ENCODE assay signal across 17 cellular contexts in genomic region chr7:76377186-76377918, GRCh38. TPM values are rescaled to one million over a fixed set of nuclear protein-coding genes. Genes with fewer than 3 reads are reported as not detected.
DNase-seq lines count a peak whose midpoint lies in the region; ATAC-seq and TF ChIP-seq lines count a peak whose summit lies in the region.
"Had no signal": no experiment of that assay in that cellular context is flagged by ENCODE, and none has a peak within 500 bp of the region (broad histone marks: within the 10 kb centered on the region; RNA-seq: fewer than 3 reads in every experiment).

No MANE protein-coding gene starts in this region.

- 32 to 48% (median 46%) methylated on average over 8 to 9 of the region's 9 CpGs for WGBS in adrenal gland, 4 donors

- H3K36me3 ChIP-seq in adrenal gland (replicated peaks in 1 of 2) = no peaks in the 10 kb centered on the region
- H3K36me3 ChIP-seq: left lung had no signal

- TF ChIP-seq CTCF in GM13976 (IDR thresholded peaks at IDR 0.05; ENCODE audit: borderline replicate concordance, control extremely low read depth, extremely low read depth, insufficient read depth, missing control alignments) (no peak), adrenal gland (IDR thresholded peaks at IDR 0.05) (no peak)

- ATAC-seq in GM18511 (IDR thresholded peaks at IDR 0.05; ENCODE audit: unreplicated experiment) = no peak
- ATAC-seq: left lung had no signal

- intact Hi-C loops in adrenal gland (cut with DNase I) = no loop called here

- peak; percentile 68 for DNase-seq in AG20443 (ENCODE audit: low spot score)
- DNase-seq in GM13976 (ENCODE audit: low spot score) = peak; percentile 58
- DNase-seq in adrenal gland = peak in 4 of 7 donors; percentile 40 to 65 (median 46)
- peak; percentile 24 for DNase-seq in iris pigment epithelial cell (ENCODE audit: low read depth)
- DNase-seq in ureter (ENCODE audit: low spot score) = no peak
- no peak for DNase-seq in stimulated activated CD4-positive, alpha-beta T cell treated with anti-CD3 and anti-CD28 coated beads, Interleukin-15, amount 100 ng/mL, for 24 hours
- no peak for DNase-seq in activated gamma-delta T cell (lab: John Stamatoyannopoulos, UW)
- DNase-seq: activated CD4-positive, CD25-positive, alpha-beta regulatory T cell; Caco-2; GDM1; NCI-H1048; NCI-H82; stimulated activated CD4-positive, alpha-beta T cell treated with anti-CD3 and anti-CD28 coated beads, Interleukin-4, amount 100 ng/mL, for 24 hours had no signal

- no peaks in the 10 kb centered on the region for H3K9me3 ChIP-seq in adrenal gland (replicated peaks in 1 of 3)
- H3K9me3 ChIP-seq: Caco-2, left lung had no signal

- H3K4me1 ChIP-seq in adrenal gland (replicated peaks in 1 of 2) = peaks cover 21 to 28% of the 10 kb centered on the region in 2 donors

- no peak for TF ChIP-seq POLR2A in adrenal gland (IDR thresholded peaks at IDR 0.05)

- H3K27me3 ChIP-seq in adrenal gland = no peaks in the 10 kb centered on the region
- H3K27me3 ChIP-seq: left lung had no signal

- no peak overlapping the region for H3K4me3 ChIP-seq in adrenal gland
- H3K4me3 ChIP-seq: left lung had no signal

- peak overlapping the region in 2 of 5 donors; percentile 5 to 40 for H3K27ac ChIP-seq in adrenal gland

- in situ Hi-C loops in GM13976 (cut with MboI; ENCODE audit: low sequenced_read_pairs, unreplicated experiment) = no loop called here

RNA-seq across cellular contexts. Expression of gene YWHAG, which starts 18.6 kb away (rescaled TPM):
- total RNA-seq in adrenal gland (100 to 1,000 TPM in 5 of 8 donors, 10 to 100 TPM in 3; 79.5 to 272 (median 130) TPM), ureter (99.4 TPM)
- polyA plus RNA-seq in adrenal gland = 100 to 1,000 TPM in 1 of 3 donors, 10 to 100 TPM in 2; 50.5 to 309 (median 68.6) TPM

RNA-seq across cellular contexts. Expression of gene SSC4D, which starts 32.1 kb away (rescaled TPM):
- total RNA-seq in adrenal gland (1 to 10 TPM in 7 of 8 donors, under 1 TPM in 1; 0.60 to 4.5 (median 1.9) TPM), ureter (0.70 TPM)
- polyA plus RNA-seq in adrenal gland = 1 to 10 TPM in 2 of 3 donors, under 1 TPM in 1; 0.93 to 8.3 (median 3.9) TPM
- total RNA-seq: B cell had no signal

RNA-seq across cellular contexts. Expression of gene ZP3, which starts 47.4 kb away (rescaled TPM):
- total RNA-seq in adrenal gland = 10 to 100 TPM in 1 of 8 donors, 1 to 10 TPM in 7; 4.2 to 21.3 (median 6.8) TPM
- polyA plus RNA-seq in adrenal gland = 10 to 100 TPM in 1 of 3 donors, 1 to 10 TPM in 2; 2.2 to 13.3 (median 9.8) TPM
- 23.3 TPM for total RNA-seq in ureter
- total RNA-seq: skeletal muscle tissue had no signal

Comparison
In these comparisons a context has a peak if more than half of its experiments do, and no peak if none do; other contexts are left out.
1. DNase-seq: peak in AG20443 (single experiment), GM13976 (single experiment), adrenal gland (4 of 7) and iris pigment epithelial cell (single experiment); none in ureter (single experiment), stimulated activated CD4-positive, alpha-beta T cell treated with anti-CD3 and anti-CD28 coated beads, Interleukin-15, amount 100 ng/mL, for 24 hours (single experiment) and activated gamma-delta T cell (single experiment).